Comparison of ENCODE assay signal across 10 cellular contexts in genomic region chr15:83208357-83208661, GRCh38. TPM values are rescaled to one million over a fixed set of nuclear protein-coding genes. Genes with fewer than 3 reads are reported as not detected.
A peak's percentile ranks its signal among the peaks of the same experiment; 100 is the strongest.
DNase-seq lines count a peak whose midpoint lies in the region; ATAC-seq and TF ChIP-seq lines count a peak whose summit lies in the region.
"Had no signal": no experiment of that assay in that cellular context is flagged by ENCODE, and none has a peak within 500 bp of the region (broad histone marks: within the 10 kb centered on the region; RNA-seq: fewer than 3 reads in every experiment).

No MANE protein-coding gene starts in this region.

- H3K27me3 Mint-ChIP-seq in T-helper 1 cell treated with Interleukin-12 subunit alpha and Interleukin-12 subunit beta and Interleukin-4 antibody, amounts not matched to agents 30 μg/mL and 1 μg/mL, for 36 hours (ENCODE audit: low read depth) = peaks cover 41% of the 10 kb centered on the region

- no peaks in the 10 kb centered on the region for H3K27me3 ChIP-seq in testis

- ATAC-seq in omental fat pad (ENCODE audit: low FRiP score) (no peak), HG02884 (IDR thresholded peaks at IDR 0.05; ENCODE audit: unreplicated experiment) (no peak)

- peak; percentile 5 for TF ChIP-seq CTCF in VCaP (conservative IDR thresholded peaks at IDR 0.05)
- TF ChIP-seq CTCF in testis (IDR thresholded peaks at IDR 0.05) = no peak
- TF ChIP-seq CTCF in omental fat pad (IDR thresholded peaks at IDR 0.05) = no peak

- H3K4me1 Mint-ChIP-seq in T-helper 1 cell treated with Interleukin-12 subunit alpha and Interleukin-12 subunit beta and Interleukin-4 antibody, amounts not matched to agents 30 μg/mL and 1 μg/mL, for 36 hours (ENCODE audit: low read depth) = peaks cover 12% of the 10 kb centered on the region

- H3K4me3 ChIP-seq in iPS-18c (ENCODE audit: insufficient read depth, low read depth, low read length) = peak overlapping the region; percentile 67
- H3K4me3 ChIP-seq in testis = peak overlapping the region; percentile 83 to 96

- H3K9me3 Mint-ChIP-seq in T-helper 1 cell treated with Interleukin-12 subunit alpha and Interleukin-12 subunit beta and Interleukin-4 antibody, amounts not matched to agents 30 μg/mL and 1 μg/mL, for 36 hours = no peaks in the 10 kb centered on the region
- H3K9me3 Mint-ChIP-seq: nephron had no signal

- 6 to 7% methylated on average over 9 to 12 of the region's 12 CpGs for WGBS in testis, 2 donors

- no peaks in the 10 kb centered on the region for H3K36me3 ChIP-seq in testis (ENCODE audit: low read depth, missing control alignments)

- no peak overlapping the region for H3K4me3 Mint-ChIP-seq in T-helper 1 cell treated with Interleukin-12 subunit alpha and Interleukin-12 subunit beta and Interleukin-4 antibody, amounts not matched to agents 30 μg/mL and 1 μg/mL, for 36 hours
- H3K4me3 Mint-ChIP-seq: CD8-positive, alpha-beta memory T cell had no signal

- TF ChIP-seq POLR2A in testis (IDR thresholded peaks at IDR 0.05) = no peak

- H3K27ac ChIP-seq in VCaP (peak overlapping the region; percentile 93), testis (peak overlapping the region; percentile 91 to 97)

- intact Hi-C loops in testis (cut with DNase I; ENCODE audit: low total_unique reads) = no loop called here

- H3K27ac Mint-ChIP-seq in T-helper 1 cell treated with Interleukin-12 subunit alpha and Interleukin-12 subunit beta and Interleukin-4 antibody, amounts not matched to agents 30 μg/mL and 1 μg/mL, for 36 hours = peak overlapping the region; percentile 32
- H3K27ac Mint-ChIP-seq: CD8-positive, alpha-beta memory T cell; nephron had no signal

- H3K9me3 ChIP-seq in iPS-18c (ENCODE audit: control insufficient read depth, insufficient read depth, low read length) (no peaks in the 10 kb centered on the region), testis (no peaks in the 10 kb centered on the region)

- DNase-seq in T-helper 1 cell (no peak), testis (no peak), omental fat pad (ENCODE audit: low spot score) (no peak), AG08395 (ENCODE audit: low spot score) (no peak)

- peaks cover 12% of the 10 kb centered on the region for H3K4me1 ChIP-seq in testis

- H3K36me3 Mint-ChIP-seq in T-helper 1 cell treated with Interleukin-12 subunit alpha and Interleukin-12 subunit beta and Interleukin-4 antibody, amounts not matched to agents 30 μg/mL and 1 μg/mL, for 36 hours (ENCODE audit: low read depth) = peaks cover 12% of the 10 kb centered on the region

RNA-seq across cellular contexts. Expression of gene HDGFL3, which starts 0.7 kb away (rescaled TPM):
- total RNA-seq in testis (10 to 100 TPM; 87.1 to 94.6 TPM), omental fat pad (10 to 100 TPM; 16.0 to 40.7 (median 29.5) TPM)
- 130 TPM for polyA plus RNA-seq in testis (ENCODE audit: insufficient read depth, low read depth, low replicate concordance)
